Comparison of ENCODE assay signal across 1 cellular context in the genomic region with DNA sequence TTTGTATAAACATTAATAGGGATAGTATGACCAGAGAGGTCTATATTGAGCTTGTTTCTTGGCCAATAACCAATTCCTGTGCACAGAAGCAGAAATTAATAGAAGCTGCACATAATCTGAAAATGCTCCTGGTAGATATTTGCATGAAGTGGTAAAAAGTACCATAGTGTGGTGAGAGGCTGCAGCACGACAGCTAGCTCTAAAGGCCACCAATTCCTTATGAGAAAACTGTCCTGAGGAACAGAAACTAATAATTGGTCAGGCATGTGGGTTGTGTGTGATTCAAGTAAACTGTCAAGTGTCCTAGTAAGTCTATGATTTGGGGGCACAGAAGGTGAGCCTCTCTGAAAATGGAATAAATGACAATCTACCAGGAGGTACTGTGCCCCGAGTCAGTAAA.
TF ChIP-seq lines count a peak whose summit lies in the region.

No MANE protein-coding gene starts in this region.

TF ChIP-seq in GM12878, 131 proteins besides CTCF, POLR2A, EP300 and RAD21 (continued from another document and continues in another):
- no peak for TF ChIP-seq FOS (IDR thresholded peaks at IDR 0.05; ENCODE audit: borderline replicate concordance, extremely low read depth, insufficient read length)
- TF ChIP-seq, protein P1, sequence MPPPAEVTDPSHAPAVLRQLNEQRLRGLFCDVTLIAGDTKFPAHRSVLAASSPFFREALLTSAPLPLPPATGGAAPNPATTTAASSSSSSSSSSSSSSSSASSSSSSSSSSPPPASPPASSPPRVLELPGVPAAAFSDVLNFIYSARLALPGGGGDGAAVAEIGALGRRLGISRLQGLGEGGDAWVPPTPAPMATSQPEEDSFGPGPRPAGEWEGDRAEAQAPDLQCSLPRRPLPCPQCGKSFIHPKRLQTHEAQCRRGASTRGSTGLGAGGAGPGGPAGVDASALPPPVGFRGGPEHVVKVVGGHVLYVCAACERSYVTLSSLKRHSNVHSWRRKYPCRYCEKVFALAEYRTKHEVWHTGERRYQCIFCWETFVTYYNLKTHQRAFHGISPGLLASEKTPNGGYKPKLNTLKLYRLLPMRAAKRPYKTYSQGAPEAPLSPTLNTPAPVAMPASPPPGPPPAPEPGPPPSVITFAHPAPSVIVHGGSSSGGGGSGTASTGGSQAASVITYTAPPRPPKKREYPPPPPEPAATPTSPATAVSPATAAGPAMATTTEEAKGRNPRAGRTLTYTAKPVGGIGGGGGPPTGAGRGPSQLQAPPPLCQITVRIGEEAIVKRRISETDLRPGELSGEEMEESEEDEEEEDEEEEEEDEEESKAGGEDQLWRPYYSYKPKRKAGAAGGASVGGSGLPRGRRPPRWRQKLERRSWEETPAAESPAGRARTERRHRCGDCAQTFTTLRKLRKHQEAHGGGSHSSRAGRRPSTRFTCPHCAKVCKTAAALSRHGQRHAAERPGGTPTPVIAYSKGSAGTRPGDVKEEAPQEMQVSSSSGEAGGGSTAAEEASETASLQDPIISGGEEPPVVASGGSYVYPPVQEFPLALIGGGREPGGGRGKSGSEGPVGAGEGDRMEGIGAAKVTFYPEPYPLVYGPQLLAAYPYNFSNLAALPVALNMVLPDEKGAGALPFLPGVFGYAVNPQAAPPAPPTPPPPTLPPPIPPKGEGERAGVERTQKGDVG (CRISPR knock-in tag; IDR thresholded peaks at IDR 0.05), result no peak
- no peak; the same call in 1 of the 2 replicates for TF ChIP-seq RCOR1 (conservative IDR thresholded peaks at IDR 0.05; ENCODE audit: low read depth, low read length)
- peak; percentile 46; the same call in 1 of the 2 replicates for TF ChIP-seq STAT3 (IDR thresholded peaks at IDR 0.05; ENCODE audit: low read depth, low read length)
- no peak for TF ChIP-seq SUPT20H (IDR thresholded peaks at IDR 0.05; ENCODE audit: borderline replicate concordance, control insufficient read depth, low read depth, low read length)
- TF ChIP-seq ETV6 (conservative IDR thresholded peaks at IDR 0.05 in 1 of 2, IDR thresholded peaks at IDR 0.05 in 1 of 2; ENCODE audit: borderline replicate concordance in 1 of 2, low read depth in 1 of 2), result no peak
- TF ChIP-seq SREBF1 (IDR thresholded peaks at IDR 0.05; ENCODE audit: low read length), result no peak
- no peak for TF ChIP-seq SMAD1 (IDR thresholded peaks at IDR 0.05; ENCODE audit: low read depth, partially characterized antibody)
- TF ChIP-seq, protein P2, sequence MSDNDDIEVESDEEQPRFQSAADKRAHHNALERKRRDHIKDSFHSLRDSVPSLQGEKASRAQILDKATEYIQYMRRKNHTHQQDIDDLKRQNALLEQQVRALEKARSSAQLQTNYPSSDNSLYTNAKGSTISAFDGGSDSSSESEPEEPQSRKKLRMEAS (IDR thresholded peaks at IDR 0.05; ENCODE audit: low read depth, low read length), result no peak
- TF ChIP-seq IKZF1 (conservative IDR thresholded peaks at IDR 0.05), result peak; percentile 92
- no peak for TF ChIP-seq ZNF592 (IDR thresholded peaks at IDR 0.05)
- peak; percentile 93 for TF ChIP-seq FOXM1 (IDR thresholded peaks at IDR 0.05; ENCODE audit: low read depth, low read length)
- peak; percentile 82; the same call in 1 of the 2 replicates for TF ChIP-seq CHD2 (IDR thresholded peaks at IDR 0.05; ENCODE audit: borderline replicate concordance, low read depth, low read length)
- peak; percentile 90 to 95 for TF ChIP-seq IKZF2 (IDR thresholded peaks at IDR 0.05)
- TF ChIP-seq NRF1 (conservative IDR thresholded peaks at IDR 0.05; ENCODE audit: low read depth, low read length), result no peak
- TF ChIP-seq, protein P3, sequence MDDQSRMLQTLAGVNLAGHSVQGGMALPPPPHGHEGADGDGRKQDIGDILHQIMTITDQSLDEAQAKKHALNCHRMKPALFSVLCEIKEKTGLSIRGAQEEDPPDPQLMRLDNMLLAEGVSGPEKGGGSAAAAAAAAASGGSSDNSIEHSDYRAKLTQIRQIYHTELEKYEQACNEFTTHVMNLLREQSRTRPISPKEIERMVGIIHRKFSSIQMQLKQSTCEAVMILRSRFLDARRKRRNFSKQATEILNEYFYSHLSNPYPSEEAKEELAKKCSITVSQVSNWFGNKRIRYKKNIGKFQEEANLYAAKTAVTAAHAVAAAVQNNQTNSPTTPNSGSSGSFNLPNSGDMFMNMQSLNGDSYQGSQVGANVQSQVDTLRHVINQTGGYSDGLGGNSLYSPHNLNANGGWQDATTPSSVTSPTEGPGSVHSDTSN (IDR thresholded peaks at IDR 0.05; ENCODE audit: insufficient replicate concordance, low read depth, low read length), result no peak
- TF ChIP-seq ZZZ3 (IDR thresholded peaks at IDR 0.05; ENCODE audit: control insufficient read depth, insufficient read length, low read depth), result no peak
- TF ChIP-seq JUND (IDR thresholded peaks at IDR 0.05; ENCODE audit: low read depth, low read length), result no peak
- no peak for TF ChIP-seq SMARCA5 (IDR thresholded peaks at IDR 0.05)
- no peak for TF ChIP-seq YY1 (IDR thresholded peaks at IDR 0.05; ENCODE audit: low read depth, low read length)
- peak; percentile 78; the same call in 1 of the 2 replicates for TF ChIP-seq TCF12 (IDR thresholded peaks at IDR 0.05; ENCODE audit: low read depth, low read length)
- TF ChIP-seq JUNB (IDR thresholded peaks at IDR 0.05), result peak; percentile 36
- peak; percentile 86 for TF ChIP-seq CBFB (IDR thresholded peaks at IDR 0.05; ENCODE audit: low read depth)
- peak; percentile 88 for TF ChIP-seq SKIL (IDR thresholded peaks at IDR 0.05; ENCODE audit: low read depth, poor library complexity, severe bottlenecking)
- peak; percentile 99 for TF ChIP-seq SPI1 (IDR thresholded peaks at IDR 0.05; ENCODE audit: borderline replicate concordance, insufficient read depth, low read depth, low read length)
- no peak for TF ChIP-seq IRF3 (IDR thresholded peaks at IDR 0.05)
- TF ChIP-seq WRNIP1 (IDR thresholded peaks at IDR 0.05; ENCODE audit: borderline replicate concordance, low read depth, low read length), result no peak
- TF ChIP-seq MTA2 (IDR thresholded peaks at IDR 0.05; ENCODE audit: low read depth), result peak; percentile 97
- no peak for TF ChIP-seq TAF1 (IDR thresholded peaks at IDR 0.05; ENCODE audit: borderline replicate concordance, low read depth, low read length)
- TF ChIP-seq BMI1 (IDR thresholded peaks at IDR 0.05; ENCODE audit: borderline replicate concordance), result peak; percentile 89
- TF ChIP-seq SMC3 (IDR thresholded peaks at IDR 0.05; ENCODE audit: borderline replicate concordance, low read length), result no peak
- TF ChIP-seq, protein P4, sequence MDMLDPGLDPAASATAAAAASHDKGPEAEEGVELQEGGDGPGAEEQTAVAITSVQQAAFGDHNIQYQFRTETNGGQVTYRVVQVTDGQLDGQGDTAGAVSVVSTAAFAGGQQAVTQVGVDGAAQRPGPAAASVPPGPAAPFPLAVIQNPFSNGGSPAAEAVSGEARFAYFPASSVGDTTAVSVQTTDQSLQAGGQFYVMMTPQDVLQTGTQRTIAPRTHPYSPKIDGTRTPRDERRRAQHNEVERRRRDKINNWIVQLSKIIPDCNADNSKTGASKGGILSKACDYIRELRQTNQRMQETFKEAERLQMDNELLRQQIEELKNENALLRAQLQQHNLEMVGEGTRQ (IDR thresholded peaks at IDR 0.05; ENCODE audit: borderline replicate concordance, low read depth, low read length), result no peak
- no peak for TF ChIP-seq ZNF274 (IDR thresholded peaks at IDR 0.05; ENCODE audit: insufficient read depth, insufficient read length)
- TF ChIP-seq, protein P5, sequence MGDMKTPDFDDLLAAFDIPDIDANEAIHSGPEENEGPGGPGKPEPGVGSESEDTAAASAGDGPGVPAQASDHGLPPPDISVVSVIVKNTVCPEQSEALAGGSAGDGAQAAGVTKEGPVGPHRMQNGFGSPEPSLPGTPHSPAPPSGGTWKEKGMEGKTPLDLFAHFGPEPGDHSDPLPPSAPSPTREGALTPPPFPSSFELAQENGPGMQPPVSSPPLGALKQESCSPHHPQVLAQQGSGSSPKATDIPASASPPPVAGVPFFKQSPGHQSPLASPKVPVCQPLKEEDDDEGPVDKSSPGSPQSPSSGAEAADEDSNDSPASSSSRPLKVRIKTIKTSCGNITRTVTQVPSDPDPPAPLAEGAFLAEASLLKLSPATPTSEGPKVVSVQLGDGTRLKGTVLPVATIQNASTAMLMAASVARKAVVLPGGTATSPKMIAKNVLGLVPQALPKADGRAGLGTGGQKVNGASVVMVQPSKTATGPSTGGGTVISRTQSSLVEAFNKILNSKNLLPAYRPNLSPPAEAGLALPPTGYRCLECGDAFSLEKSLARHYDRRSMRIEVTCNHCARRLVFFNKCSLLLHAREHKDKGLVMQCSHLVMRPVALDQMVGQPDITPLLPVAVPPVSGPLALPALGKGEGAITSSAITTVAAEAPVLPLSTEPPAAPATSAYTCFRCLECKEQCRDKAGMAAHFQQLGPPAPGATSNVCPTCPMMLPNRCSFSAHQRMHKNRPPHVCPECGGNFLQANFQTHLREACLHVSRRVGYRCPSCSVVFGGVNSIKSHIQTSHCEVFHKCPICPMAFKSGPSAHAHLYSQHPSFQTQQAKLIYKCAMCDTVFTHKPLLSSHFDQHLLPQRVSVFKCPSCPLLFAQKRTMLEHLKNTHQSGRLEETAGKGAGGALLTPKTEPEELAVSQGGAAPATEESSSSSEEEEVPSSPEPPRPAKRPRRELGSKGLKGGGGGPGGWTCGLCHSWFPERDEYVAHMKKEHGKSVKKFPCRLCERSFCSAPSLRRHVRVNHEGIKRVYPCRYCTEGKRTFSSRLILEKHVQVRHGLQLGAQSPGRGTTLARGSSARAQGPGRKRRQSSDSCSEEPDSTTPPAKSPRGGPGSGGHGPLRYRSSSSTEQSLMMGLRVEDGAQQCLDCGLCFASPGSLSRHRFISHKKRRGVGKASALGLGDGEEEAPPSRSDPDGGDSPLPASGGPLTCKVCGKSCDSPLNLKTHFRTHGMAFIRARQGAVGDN (IDR thresholded peaks at IDR 0.05), result no peak; the same call in 1 of the 2 replicates
- no peak for TF ChIP-seq NR2C1 (IDR thresholded peaks at IDR 0.05)
- TF ChIP-seq, protein P6, sequence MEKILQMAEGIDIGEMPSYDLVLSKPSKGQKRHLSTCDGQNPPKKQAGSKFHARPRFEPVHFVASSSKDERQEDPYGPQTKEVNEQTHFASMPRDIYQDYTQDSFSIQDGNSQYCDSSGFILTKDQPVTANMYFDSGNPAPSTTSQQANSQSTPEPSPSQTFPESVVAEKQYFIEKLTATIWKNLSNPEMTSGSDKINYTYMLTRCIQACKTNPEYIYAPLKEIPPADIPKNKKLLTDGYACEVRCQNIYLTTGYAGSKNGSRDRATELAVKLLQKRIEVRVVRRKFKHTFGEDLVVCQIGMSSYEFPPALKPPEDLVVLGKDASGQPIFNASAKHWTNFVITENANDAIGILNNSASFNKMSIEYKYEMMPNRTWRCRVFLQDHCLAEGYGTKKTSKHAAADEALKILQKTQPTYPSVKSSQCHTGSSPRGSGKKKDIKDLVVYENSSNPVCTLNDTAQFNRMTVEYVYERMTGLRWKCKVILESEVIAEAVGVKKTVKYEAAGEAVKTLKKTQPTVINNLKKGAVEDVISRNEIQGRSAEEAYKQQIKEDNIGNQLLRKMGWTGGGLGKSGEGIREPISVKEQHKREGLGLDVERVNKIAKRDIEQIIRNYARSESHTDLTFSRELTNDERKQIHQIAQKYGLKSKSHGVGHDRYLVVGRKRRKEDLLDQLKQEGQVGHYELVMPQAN (conservative IDR thresholded peaks at IDR 0.05), result 0 out of 2 replicates have a peak, but pooled peaks have one; percentile 20
- no peak for TF ChIP-seq ESRRA (IDR thresholded peaks at IDR 0.05; ENCODE audit: low read length)
- peak; percentile 97 for TF ChIP-seq PAX5 (IDR thresholded peaks at IDR 0.05; ENCODE audit: borderline replicate concordance, low read depth, low read length)
- TF ChIP-seq CBX5 (IDR thresholded peaks at IDR 0.05; ENCODE audit: low read depth), result peak; percentile 92
- peak; percentile 76 for TF ChIP-seq ZNF24 (IDR thresholded peaks at IDR 0.05)
- TF ChIP-seq NFIC (IDR thresholded peaks at IDR 0.05; ENCODE audit: low read depth, low read length), result peak; percentile 93
